In the genomic region with DNA sequence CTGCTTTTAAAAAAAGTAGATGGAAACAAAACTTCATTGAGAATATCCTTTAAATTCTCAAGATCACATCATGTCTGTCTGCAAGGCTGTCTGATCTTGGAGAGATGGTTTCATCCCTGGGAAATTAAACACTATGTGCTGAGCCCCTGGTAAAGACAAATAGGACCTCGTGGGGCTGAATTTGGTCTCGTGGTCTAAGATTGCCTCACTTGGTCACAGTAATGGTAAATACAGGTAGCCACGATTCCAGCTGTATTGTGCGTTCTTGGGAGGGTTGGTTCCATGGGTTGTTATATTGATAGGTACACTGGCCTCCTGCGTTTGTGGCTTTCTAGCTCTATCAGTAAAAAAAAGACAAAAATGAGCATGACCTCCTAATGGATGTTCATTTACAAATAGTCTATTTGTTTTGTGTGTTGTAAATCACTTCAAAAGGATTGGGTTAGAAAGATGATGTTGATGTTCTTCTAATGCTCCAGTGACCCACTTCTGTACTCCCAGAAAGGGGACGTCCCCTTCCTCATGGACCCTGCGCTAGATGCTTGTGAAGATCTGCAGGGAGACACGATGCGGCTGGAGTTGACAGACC, we compare ENCODE assay signal across 10 cellular contexts. TPM values are rescaled to one million over a fixed set of nuclear protein-coding genes. Genes with fewer than 3 reads are reported as not detected.
DNase-seq lines count a peak whose midpoint lies in the region; ATAC-seq and TF ChIP-seq lines count a peak whose summit lies in the region.
"Had no signal": no experiment of that assay in that cellular context is flagged by ENCODE, and none has a peak within 500 bp of the region (broad histone marks: within the 10 kb centered on the region; RNA-seq: fewer than 3 reads in every experiment).

No MANE protein-coding gene starts in this region.

- TF ChIP-seq CTCF in heart right ventricle (IDR thresholded peaks at IDR 0.05) (no peak), lower lobe of right lung (IDR thresholded peaks at IDR 0.05) (no peak), upper lobe of left lung (IDR thresholded peaks at IDR 0.05) (no peak)

- peak overlapping the region; percentile 98 for H3K4me3 Mint-ChIP-seq in activated naive CD8-positive, alpha-beta T cell treated with anti-CD3 and anti-CD28 coated beads, Interleukin-2, amount 50 U/mL, for 24 hours

- peak overlapping the region; percentile 92 for H3K27ac Mint-ChIP-seq in activated naive CD8-positive, alpha-beta T cell treated with anti-CD3 and anti-CD28 coated beads, Interleukin-2, amount 50 U/mL, for 24 hours

- H3K36me3 ChIP-seq in heart right ventricle (peaks cover 0 to 17% (median 0%) of the 10 kb centered on the region in 9 donors), lower lobe of right lung (peaks cover 18% of the 10 kb centered on the region), upper lobe of left lung (peaks cover 6 to 13% (median 8%) of the 10 kb centered on the region in 4 donors)

- H3K4me3 ChIP-seq in heart right ventricle (peak overlapping the region in 9 of 10 donors; percentile 73 to 94 (median 80)), lower lobe of right lung (peak overlapping the region; percentile 70), upper lobe of left lung (peak overlapping the region in 3 of 4 donors; percentile 86 to 94 (median 87))

- TF ChIP-seq EP300 in upper lobe of left lung (IDR thresholded peaks at IDR 0.05) = no peak

- H3K9me3 Mint-ChIP-seq in activated naive CD8-positive, alpha-beta T cell treated with anti-CD3 and anti-CD28 coated beads, Interleukin-2, amount 50 U/mL, for 24 hours = no peaks in the 10 kb centered on the region

- H3K27me3 ChIP-seq in heart right ventricle = no peaks in the 10 kb centered on the region
- no peaks in the 10 kb centered on the region for H3K27me3 ChIP-seq in lower lobe of right lung (ENCODE audit: low read depth)
- H3K27me3 ChIP-seq in upper lobe of left lung = no peaks in the 10 kb centered on the region
- H3K27me3 ChIP-seq: neutrophil had no signal

- H3K36me3 Mint-ChIP-seq in activated naive CD8-positive, alpha-beta T cell treated with anti-CD3 and anti-CD28 coated beads, Interleukin-2, amount 50 U/mL, for 24 hours (ENCODE audit: low read depth) = peaks cover 23% of the 10 kb centered on the region

- intact Hi-C loops in heart right ventricle (cut with DNase I) = loop anchor here in 3 of 10 donors (2.0 to 10.0 kb wide), 3 partner anchors 16 to 73 kb away; a partner anchor contains a TSS
- intact Hi-C loops in cardiac septum (cut with DNase I) = no loop called here
- intact Hi-C loops in lower lobe of right lung (cut with DNase I) = no loop called here

- H3K9me3 ChIP-seq in heart right ventricle (no peaks in the 10 kb centered on the region), lower lobe of right lung (no peaks in the 10 kb centered on the region), upper lobe of left lung (no peaks in the 10 kb centered on the region)
- H3K9me3 ChIP-seq: neutrophil had no signal

- H3K27ac ChIP-seq in heart right ventricle = peak overlapping the region in 8 of 10 donors; percentile 7 to 99 (median 98)
- peak overlapping the region; percentile 97 for H3K27ac ChIP-seq in lower lobe of right lung
- H3K27ac ChIP-seq in upper lobe of left lung = peak overlapping the region; percentile 94 to 100 (median 99)

- no peak for ATAC-seq in heart right ventricle
- ATAC-seq in activated naive CD8-positive, alpha-beta T cell treated with anti-CD3 and anti-CD28 coated beads, Interleukin-2, amount 50 U/mL, for 24 hours = no peak
- no peak for ATAC-seq in lower lobe of right lung
- no peak for ATAC-seq in upper lobe of left lung (ENCODE audit: low FRiP score in 2 of 2)
- ATAC-seq in GM18858 (IDR thresholded peaks at IDR 0.05; ENCODE audit: unreplicated experiment) = no peak

- no peaks in the 10 kb centered on the region for H3K27me3 Mint-ChIP-seq in activated naive CD8-positive, alpha-beta T cell treated with anti-CD3 and anti-CD28 coated beads, Interleukin-2, amount 50 U/mL, for 24 hours

- H3K4me1 ChIP-seq in heart right ventricle (peaks cover 4 to 53% (median 45%) of the 10 kb centered on the region in 9 donors), lower lobe of right lung (peaks cover 38% of the 10 kb centered on the region), upper lobe of left lung (peaks cover 30 to 41% (median 33%) of the 10 kb centered on the region in 4 donors)

- DNase-seq in heart right ventricle (no peak), cardiac septum (ENCODE audit: low spot score) (no peak), lower lobe of right lung (no peak), upper lobe of left lung (no peak), GDM1 (lab: John Stamatoyannopoulos, UW) (no peak), amniotic stem cell (lab: John Stamatoyannopoulos, UW) (no peak)
- DNase-seq in activated naive CD8-positive, alpha-beta T cell treated with anti-CD3 and anti-CD28 coated beads, Interleukin-2, amount 50 U/mL, for 24 hours = no peak
- DNase-seq: activated effector memory CD4-positive, alpha-beta T cell treated with anti-CD3 and anti-CD28 coated beads, Interleukin-2, amount 50 U/mL, for 16 hours had no signal

- 79 to 85% methylated on average over 9 of the region's 9 CpGs for WGBS in heart right ventricle, 2 donors
- 66 to 80% methylated on average over 9 of the region's 9 CpGs for WGBS in upper lobe of left lung, 2 donors

- no peak for TF ChIP-seq POLR2A in upper lobe of left lung (IDR thresholded peaks at IDR 0.05)

- H3K4me1 Mint-ChIP-seq in activated naive CD8-positive, alpha-beta T cell treated with anti-CD3 and anti-CD28 coated beads, Interleukin-2, amount 50 U/mL, for 24 hours = peaks cover 57% of the 10 kb centered on the region

RNA-seq across cellular contexts. Expression of a gene that starts 1.7 kb away (rescaled TPM):
- total RNA-seq in heart right ventricle (10 to 100 TPM; 10.4 to 19.4 (median 13.4) TPM), cardiac septum (17.3 TPM), lower lobe of right lung (29.6 TPM), upper lobe of left lung (10 to 100 TPM; 11.5 to 44.7 (median 22.7) TPM)
- 10 to 100 TPM; 15.0 to 22.2 TPM for polyA plus RNA-seq in heart right ventricle
